In the genomic region with DNA sequence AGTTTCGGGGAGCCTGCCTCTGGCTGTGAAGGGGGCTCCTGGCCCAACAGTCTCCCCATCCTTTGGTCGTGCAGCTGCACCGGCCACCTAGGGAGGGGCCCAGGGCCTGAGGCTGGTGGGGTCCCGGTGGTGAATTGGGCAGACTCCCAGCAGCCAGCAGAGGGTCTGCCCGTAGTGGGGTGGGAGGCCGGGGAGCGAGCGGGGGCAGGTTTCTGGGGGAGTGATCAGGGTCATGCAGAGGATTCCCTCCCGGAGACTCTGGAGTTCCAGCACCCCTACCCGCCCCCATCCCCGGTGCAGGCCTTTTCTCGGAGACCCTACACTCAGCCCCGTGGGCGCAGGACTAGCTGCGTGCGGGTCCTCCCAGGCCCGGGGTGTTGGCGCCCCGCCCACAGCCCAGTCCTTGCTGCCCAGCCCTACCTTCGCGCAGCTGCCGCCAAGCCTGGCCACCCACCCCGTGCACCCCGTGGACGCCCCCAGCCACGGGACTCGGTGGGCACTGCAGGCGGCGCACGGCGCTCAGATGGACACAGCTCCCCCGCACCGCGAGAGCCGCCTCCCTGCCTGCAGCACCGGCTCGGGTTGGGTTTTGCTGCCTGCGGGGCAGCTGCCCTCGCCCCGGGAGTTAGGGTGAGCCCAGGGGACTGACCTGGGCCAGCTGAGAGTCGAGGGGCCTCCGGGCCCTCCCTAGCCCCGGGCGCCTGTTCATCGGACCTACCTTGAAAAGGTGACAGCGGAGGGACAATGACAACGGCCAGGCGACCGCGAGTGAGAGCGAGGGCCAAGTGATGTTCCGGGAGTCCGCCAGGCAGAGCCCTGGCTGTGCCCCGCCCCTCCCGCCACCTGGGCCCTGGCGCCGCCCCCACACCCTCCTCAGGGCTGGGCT, we compare ENCODE assay signal across 19 cellular contexts. TPM values are rescaled to one million over a fixed set of nuclear protein-coding genes. Genes with fewer than 3 reads are reported as not detected.
DNase-seq lines count a peak whose midpoint lies in the region; ATAC-seq and TF ChIP-seq lines count a peak whose summit lies in the region.
"Had no signal": no experiment of that assay in that cellular context is flagged by ENCODE, and none has a peak within 500 bp of the region (broad histone marks: within the 10 kb centered on the region; RNA-seq: fewer than 3 reads in every experiment).

A gene with protein sequence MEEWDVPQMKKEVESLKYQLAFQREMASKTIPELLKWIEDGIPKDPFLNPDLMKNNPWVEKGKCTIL (minus strand): TSS at position 787 of the 886 bp plus-strand sequence. CDS start 1,657 bp downstream, outside the sequence.

- H3K9me3 ChIP-seq in PC-3 (ENCODE audit: low read length), result no peaks in the 10 kb centered on the region
- H3K9me3 ChIP-seq in iPS DF 6.9 (ENCODE audit: control insufficient read depth, insufficient read depth, low read length), result no peaks in the 10 kb centered on the region
- no peaks in the 10 kb centered on the region for H3K9me3 ChIP-seq in smooth muscle cell (replicated peaks; ENCODE audit: low read depth)
- H3K9me3 ChIP-seq: thoracic aorta had no signal

- CTCF ChIA-PET in activated CD4-positive, alpha-beta T cell treated with anti-CD3 and anti-CD28 coated beads for 36 hours (lab: Charles Lee), result interaction anchor here (1.6 kb wide), 1 partner anchor 12 kb away, joined by 5 read pairs; a partner anchor contains a TSS
- CTCF ChIA-PET in activated CD4-positive, alpha-beta T cell treated with anti-CD3 and anti-CD28 coated beads, Interleukin-2, amount 10 ng/mL, durations not matched to agents 7 days and 5 days (lab: Charles Lee), result interaction anchor here (1.6 kb wide), 1 partner anchor 88 kb away, joined by 4 read pairs; no protein-coding TSS in a partner anchor
- CTCF ChIA-PET in PC-3 (lab: Charles Lee), result no interaction called here

- no peak for DNase-seq in activated CD4-positive, alpha-beta T cell treated with anti-CD3 and anti-CD28 coated beads for 36 hours
- DNase-seq in activated CD4-positive, alpha-beta T cell treated with anti-CD3 and anti-CD28 coated beads, Interleukin-2, amount 10 ng/mL, durations not matched to agents 7 days and 5 days, result no peak
- DNase-seq in PC-3 (no peak), iPS DF 6.9 (ENCODE audit: low read depth, low spot score) (no peak), smooth muscle cell (lab: John Stamatoyannopoulos, UW; ENCODE audit: unreplicated experiment) (no peak), cerebellar cortex (ENCODE audit: low spot score) (no peak)
- no peak for DNase-seq in stimulated activated CD4-positive, alpha-beta T cell treated with anti-CD3 and anti-CD28 coated beads, Interleukin-2, amount 100 ng/mL, for 48 hours
- DNase-seq: activated CD8-positive, alpha-beta T cell treated with anti-CD3 and anti-CD28 coated beads, Interleukin-2, amount 10 ng/mL, durations not matched to agents 7 days and 5 days; activated effector memory CD4-positive, alpha-beta T cell treated with Interleukin-2 at 50 U/mL for 16 hours; DMS153; hypothalamus; stimulated activated CD4-positive, alpha-beta T cell treated with anti-CD3 and anti-CD28 coated beads, Interleukin-12 subunit alpha, Interleukin-12 subunit beta, amount 100 ng/mL, for 4 hours had no signal

- peaks cover 15% of the 10 kb centered on the region for H3K36me3 Mint-ChIP-seq in activated CD4-positive, alpha-beta T cell treated with anti-CD3 and anti-CD28 coated beads for 36 hours (ENCODE audit: low read depth)
- H3K36me3 Mint-ChIP-seq in activated CD4-positive, alpha-beta T cell treated with anti-CD3 and anti-CD28 coated beads, Interleukin-2, amount 10 ng/mL, durations not matched to agents 7 days and 5 days (ENCODE audit: low read depth), result peaks cover 6% of the 10 kb centered on the region

- H3K4me2 ChIP-seq in PC-3 (ENCODE audit: low read length) (peak within 1 kb of the TSS; percentile 69), smooth muscle cell (peak within 1 kb of the TSS; percentile 57)

- peaks cover 2% of the 10 kb centered on the region for H3K4me1 Mint-ChIP-seq in activated CD4-positive, alpha-beta T cell treated with anti-CD3 and anti-CD28 coated beads for 36 hours
- no peaks in the 10 kb centered on the region for H3K4me1 Mint-ChIP-seq in activated CD4-positive, alpha-beta T cell treated with anti-CD3 and anti-CD28 coated beads, Interleukin-2, amount 10 ng/mL, durations not matched to agents 7 days and 5 days

- H3K79me2 ChIP-seq in PC-3 (ENCODE audit: low read length) (no peaks in the 10 kb centered on the region), smooth muscle cell (ENCODE audit: low read depth) (no peaks in the 10 kb centered on the region)

- H3K27me3 ChIP-seq in PC-3 (ENCODE audit: low read length) (no peaks in the 10 kb centered on the region), iPS DF 6.9 (ENCODE audit: control insufficient read depth, insufficient read depth, low read length) (no peaks in the 10 kb centered on the region; the same call in 1 of the 2 replicates), smooth muscle cell (ENCODE audit: low read depth) (peaks cover 40% of the 10 kb centered on the region)

- no peaks in the 10 kb centered on the region for H3K9me2 ChIP-seq in PC-3 (replicated peaks; ENCODE audit: low read length)

- no peaks in the 10 kb centered on the region for H3F3A ChIP-seq in PC-3 (ENCODE audit: low read length, unreplicated experiment)
- H3F3A ChIP-seq in smooth muscle cell (ENCODE audit: low read depth), result no peaks in the 10 kb centered on the region

- H3K27ac ChIP-seq in PC-3 (ENCODE audit: low read length) (no peak within 1 kb of the TSS), iPS DF 6.9 (ENCODE audit: low read length) (no peak within 1 kb of the TSS), smooth muscle cell (ENCODE audit: low read depth) (no peak within 1 kb of the TSS)
- H3K27ac ChIP-seq: thoracic aorta had no signal

- intact Hi-C loops in activated CD4-positive, alpha-beta T cell treated with anti-CD3 and anti-CD28 coated beads for 36 hours (cut with DNase I, micrococcal nuclease), result no loop called here
- intact Hi-C loops in PC-3 (cut with micrococcal nuclease), result no loop called here

- H3K4me3 ChIP-seq in PC-3 (ENCODE audit: low read length), result peak within 1 kb of the TSS; percentile 42
- H3K4me3 ChIP-seq in iPS DF 6.9 (ENCODE audit: low read length), result 0 out of 2 replicates have a peak within 1 kb of the TSS, but pooled peaks have one; percentile 1
- H3K4me3 ChIP-seq in smooth muscle cell, result no peak within 1 kb of the TSS
- H3K4me3 ChIP-seq: thoracic aorta had no signal

- no peaks in the 10 kb centered on the region for H4K20me1 ChIP-seq in PC-3 (ENCODE audit: low read length)
- no peaks in the 10 kb centered on the region for H4K20me1 ChIP-seq in smooth muscle cell (ENCODE audit: low read depth)

- peaks cover 2% of the 10 kb centered on the region for H3K27me3 Mint-ChIP-seq in activated CD4-positive, alpha-beta T cell treated with anti-CD3 and anti-CD28 coated beads for 36 hours
- H3K27me3 Mint-ChIP-seq in activated CD4-positive, alpha-beta T cell treated with anti-CD3 and anti-CD28 coated beads, Interleukin-2, amount 10 ng/mL, durations not matched to agents 7 days and 5 days, result peaks cover 4% of the 10 kb centered on the region

- no peak within 1 kb of the TSS for H3K9ac ChIP-seq in PC-3 (ENCODE audit: low read length)
- H3K9ac ChIP-seq in smooth muscle cell (ENCODE audit: low read depth), result no peak within 1 kb of the TSS

- H3K36me3 ChIP-seq in PC-3 (ENCODE audit: low read depth, low read length) (no peaks in the 10 kb centered on the region), iPS DF 6.9 (ENCODE audit: control insufficient read depth, insufficient read depth, low read length) (peaks cover 3% of the 10 kb centered on the region), smooth muscle cell (ENCODE audit: low read depth) (no peaks in the 10 kb centered on the region)
- H3K36me3 ChIP-seq: thoracic aorta had no signal

- no CpG with 5 or more reads among the region's 57 CpGs for WGBS in iPS DF 6.9 (ENCODE audit: insufficient coverage, insufficient read length)
- WGBS in smooth muscle cell (ENCODE audit: low lambda C conversion rate), result 12% methylated on average over 41 of the region's 57 CpGs

- H3K27ac Mint-ChIP-seq in activated CD4-positive, alpha-beta T cell treated with anti-CD3 and anti-CD28 coated beads for 36 hours, result no peak within 1 kb of the TSS
- no peak within 1 kb of the TSS for H3K27ac Mint-ChIP-seq in activated CD4-positive, alpha-beta T cell treated with anti-CD3 and anti-CD28 coated beads, Interleukin-2, amount 10 ng/mL, durations not matched to agents 7 days and 5 days
- H3K27ac Mint-ChIP-seq: activated CD8-positive, alpha-beta T cell treated with anti-CD3 and anti-CD28 coated beads, Interleukin-2, amount 10 ng/mL, durations not matched to agents 7 days and 5 days; dendritic cell treated with granulocyte-macrophage colony-stimulating factor and Interleukin-4, amounts not matched to agents 40 ng/mL and 50 ng/mL, for 4 days had no signal

- H3K9me3 Mint-ChIP-seq in activated CD4-positive, alpha-beta T cell treated with anti-CD3 and anti-CD28 coated beads for 36 hours (ENCODE audit: low read depth), result no peaks in the 10 kb centered on the region
- H3K9me3 Mint-ChIP-seq in activated CD4-positive, alpha-beta T cell treated with anti-CD3 and anti-CD28 coated beads, Interleukin-2, amount 10 ng/mL, durations not matched to agents 7 days and 5 days, result no peaks in the 10 kb centered on the region
- H3K9me3 Mint-ChIP-seq: dendritic cell treated with granulocyte-macrophage colony-stimulating factor and Interleukin-4, amounts not matched to agents 40 ng/mL and 50 ng/mL, for 4 days had no signal

- no peak within 1 kb of the TSS for H3K4me3 Mint-ChIP-seq in activated CD4-positive, alpha-beta T cell treated with anti-CD3 and anti-CD28 coated beads for 36 hours
- no peak within 1 kb of the TSS for H3K4me3 Mint-ChIP-seq in activated CD4-positive, alpha-beta T cell treated with anti-CD3 and anti-CD28 coated beads, Interleukin-2, amount 10 ng/mL, durations not matched to agents 7 days and 5 days
- H3K4me3 Mint-ChIP-seq: activated CD8-positive, alpha-beta T cell treated with anti-CD3 and anti-CD28 coated beads, Interleukin-2, amount 10 ng/mL, durations not matched to agents 7 days and 5 days; dendritic cell treated with granulocyte-macrophage colony-stimulating factor and Interleukin-4, amounts not matched to agents 40 ng/mL and 50 ng/mL, for 4 days had no signal

- H3K4me1 ChIP-seq in PC-3 (ENCODE audit: insufficient read depth, low read length), result peaks cover 12% of the 10 kb centered on the region
- peaks cover 4% of the 10 kb centered on the region; the same call in 1 of the 2 replicates for H3K4me1 ChIP-seq in iPS DF 6.9 (ENCODE audit: control insufficient read depth, insufficient read depth, low read length)
- peaks cover 8% of the 10 kb centered on the region for H3K4me1 ChIP-seq in smooth muscle cell (ENCODE audit: low read depth)

- no peak within 1 kb of the TSS for H2AFZ ChIP-seq in PC-3 (ENCODE audit: low read length)
- H2AFZ ChIP-seq in smooth muscle cell (ENCODE audit: low read depth), result no peak within 1 kb of the TSS

- POLR2A ChIA-PET in activated CD4-positive, alpha-beta T cell treated with anti-CD3 and anti-CD28 coated beads for 36 hours (lab: Charles Lee), result interaction anchor here (0.6 kb wide), 1 partner anchor 80 kb away, joined by 3 read pairs; no protein-coding TSS in a partner anchor
- POLR2A ChIA-PET in activated CD4-positive, alpha-beta T cell treated with anti-CD3 and anti-CD28 coated beads, Interleukin-2, amount 10 ng/mL, durations not matched to agents 7 days and 5 days (lab: Charles Lee), result interaction anchor here (0.6 kb wide), 1 partner anchor 164 kb away, joined by 4 read pairs; no protein-coding TSS in a partner anchor
- POLR2A ChIA-PET in PC-3 (lab: Charles Lee; ENCODE audit: unreplicated experiment), result no interaction called here

- BruUV-seq in PC-3 (replicated peaks; lab: Mats Ljungman, UMichigan), result no TSS peak

- peak; percentile 20 for ATAC-seq in activated CD4-positive, alpha-beta T cell treated with anti-CD3 and anti-CD28 coated beads for 36 hours
- 0 out of 2 replicates have a peak, but pooled peaks have one; percentile 7 for ATAC-seq in PC-3
- ATAC-seq in HG03159 (IDR thresholded peaks at IDR 0.05; ENCODE audit: unreplicated experiment), result no peak
- ATAC-seq: activated CD8-positive, alpha-beta T cell treated with anti-CD3 and anti-CD28 coated beads, Interleukin-2, amount 10 ng/mL, durations not matched to agents 7 days and 5 days had no signal

- TF ChIP-seq CTCF in PC-3 (conservative IDR thresholded peaks at IDR 0.05; ENCODE audit: low read depth, low read length), result no peak
- no peak for TF ChIP-seq CTCF in smooth muscle cell (IDR thresholded peaks at IDR 0.05; ENCODE audit: borderline replicate concordance, insufficient read depth, poor library complexity, severe bottlenecking)

RNA-seq across cellular contexts. Expression of the gene that starts here (rescaled TPM):
- not detected for total RNA-seq in activated CD4-positive, alpha-beta T cell treated with anti-CD3 and anti-CD28 coated beads for 36 hours
- not detected for total RNA-seq in activated CD4-positive, alpha-beta T cell treated with anti-CD3 and anti-CD28 coated beads, Interleukin-2, amount 10 ng/mL, durations not matched to agents 7 days and 5 days
- total RNA-seq in PC-3 (2014; rRNA removed) (not detected in 2 replicates), smooth muscle cell (not detected in 2 replicates)
- polyA plus RNA-seq in smooth muscle cell, result not detected in 2 replicates
- total RNA-seq: activated CD8-positive, alpha-beta T cell treated with anti-CD3 and anti-CD28 coated beads, Interleukin-2, amount 10 ng/mL, durations not matched to agents 7 days and 5 days; astrocyte; fibroblast of lung; NCI-H460; osteoblast; thoracic aorta had no signal
- polyA plus RNA-seq: fibroblast of lung had no signal

Comparison
In these comparisons a context has a peak if more than half of its experiments do, and no peak if none do; other contexts are left out.
1. Peak in ATAC-seq in activated CD4-positive, alpha-beta T cell treated with anti-CD3 and anti-CD28 coated beads for 36 hours; RNA of the gene not detected or under 1 TPM.
2. Peak in ATAC-seq, H3K4me3 ChIP-seq and H3K4me2 ChIP-seq in PC-3; RNA of the gene not detected or under 1 TPM.